In the genomic region with DNA sequence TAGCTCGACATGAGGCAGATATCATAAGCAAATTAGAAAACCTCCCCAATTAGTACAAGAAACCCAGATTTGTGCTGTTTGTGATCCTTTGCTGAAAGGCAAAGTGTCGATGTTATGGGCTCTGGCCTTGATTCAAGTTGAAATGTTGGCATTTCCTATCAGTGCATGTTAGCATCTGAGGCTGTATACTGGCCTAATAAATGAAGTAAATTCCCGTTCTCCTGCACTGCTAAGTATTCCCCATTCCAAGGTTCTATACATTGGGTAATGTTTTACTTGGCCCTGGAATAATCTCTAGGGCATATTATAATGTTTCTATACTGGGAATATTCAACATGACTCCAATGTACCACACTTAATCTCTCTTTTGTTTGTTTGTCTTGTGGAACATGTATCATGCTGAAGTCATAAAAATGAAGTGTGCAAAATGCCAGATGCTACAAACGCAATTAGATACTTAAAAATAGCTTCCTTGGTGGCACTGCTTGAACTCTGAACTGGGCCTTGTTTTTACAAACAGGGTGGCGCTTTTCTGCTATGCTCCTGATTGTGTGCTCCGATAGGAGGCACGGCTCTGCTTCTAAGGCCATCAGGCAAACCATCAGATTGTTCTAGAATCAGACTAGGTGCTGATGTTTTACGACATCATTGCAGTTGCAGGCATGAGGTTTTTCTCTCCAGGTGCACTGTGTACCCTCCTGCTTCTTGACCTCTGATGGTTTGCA, we compare ENCODE assay signal across 14 cellular contexts.
DNase-seq lines count a peak whose midpoint lies in the region; TF ChIP-seq lines count a peak whose summit lies in the region.
"Had no signal": no experiment of that assay in that cellular context is flagged by ENCODE, and none has a peak within 500 bp of the region (broad histone marks: within the 10 kb centered on the region; RNA-seq: fewer than 3 reads in every experiment).

No MANE protein-coding gene starts in this region.

- no peak overlapping the region for H2BK120ac ChIP-seq in mesendoderm (ENCODE audit: low read depth, low read length)

- no peak overlapping the region for H3K18ac ChIP-seq in mesendoderm (ENCODE audit: low read length)

- no peak overlapping the region for H2BK15ac ChIP-seq in mesendoderm (replicated peaks; ENCODE audit: low read depth)

- peak overlapping the region; percentile 65 for H3K56ac ChIP-seq in mesendoderm (ENCODE audit: low read length)

- no peak overlapping the region for H3K4me2 ChIP-seq in mesendoderm (ENCODE audit: low read length)

- H3K9me3 Mint-ChIP-seq in activated naive CD4-positive, alpha-beta T cell treated with anti-CD3 and anti-CD28 coated beads, Interleukin-2, amount 10 ng/mL, durations not matched to agents 7 days and 5 days = peaks cover 4% of the 10 kb centered on the region

- no peak overlapping the region for H3K9ac ChIP-seq in mesendoderm (ENCODE audit: low read length)

- CTCF ChIA-PET in activated naive CD4-positive, alpha-beta T cell treated with anti-CD3 and anti-CD28 coated beads, Interleukin-2, amount 10 ng/mL, durations not matched to agents 7 days and 5 days (lab: Charles Lee) = no interaction called here

- H4K8ac ChIP-seq in mesendoderm (ENCODE audit: low read depth, low read length) = no peak overlapping the region

- peak overlapping the region; percentile 27 for H3K4ac ChIP-seq in mesendoderm (ENCODE audit: low read depth, low read length)

- H2BK5ac ChIP-seq in mesendoderm (ENCODE audit: low read length) = no peak overlapping the region

- H2AK5ac ChIP-seq in mesendoderm (ENCODE audit: low read length) = no peak overlapping the region

- no peak for TF ChIP-seq CTCF in choroid plexus epithelial cell (conservative IDR thresholded peaks at IDR 0.05; ENCODE audit: low read depth, low read length)

- no peak overlapping the region for H3K27ac Mint-ChIP-seq in activated naive CD4-positive, alpha-beta T cell treated with anti-CD3 and anti-CD28 coated beads, Interleukin-2, amount 10 ng/mL, durations not matched to agents 7 days and 5 days
- H3K27ac Mint-ChIP-seq: CD4-positive, alpha-beta T cell; naive B cell; T-helper 2 cell treated with Interferon-gamma antibody and Interleukin-4, amounts not matched to agents 5 μg/mL and 100 μg/mL, for 36 hours had no signal

- DNase-seq in HCEC 1CT = peak; percentile 64
- DNase-seq in choroid plexus epithelial cell (ENCODE audit: low read depth) = peak; percentile 26
- DNase-seq in mesendoderm = no peak
- DNase-seq in activated CD4-positive, alpha-beta T cell treated with anti-CD3 and anti-CD28 coated beads, Interleukin-2, amount 50 U/mL, for 48 hours = no peak
- no peak for DNase-seq in epidermal melanocyte (ENCODE audit: insufficient read length, low spot score)
- no peak for DNase-seq in activated naive CD4-positive, alpha-beta T cell treated with anti-CD3 and anti-CD28 coated beads, Interleukin-2, amount 10 ng/mL, durations not matched to agents 7 days and 5 days
- DNase-seq in middle frontal gyrus (ENCODE audit: extremely low spot score, low spot score) = no peak
- DNase-seq: activated CD8-positive, alpha-beta memory T cell treated with anti-CD3 and anti-CD28 coated beads, Interleukin-2, amount 50 U/mL, for 48 hours; CD4-positive, alpha-beta T cell; naive B cell; NCI-H774; stimulated activated CD4-positive, alpha-beta T cell treated with anti-CD3 and anti-CD28 coated beads, Interleukin-4, amount 100 ng/mL, for 24 hours had no signal

- WGBS in mesendoderm (ENCODE audit: extremely low coverage, insufficient coverage, low lambda C conversion rate) = no CpG with 5 or more reads among the region's 8 CpGs

- H3K27me3 Mint-ChIP-seq in activated naive CD4-positive, alpha-beta T cell treated with anti-CD3 and anti-CD28 coated beads, Interleukin-2, amount 10 ng/mL, durations not matched to agents 7 days and 5 days = no peaks in the 10 kb centered on the region
- H3K27me3 Mint-ChIP-seq: CD4-positive, alpha-beta T cell; naive B cell had no signal

- no peak overlapping the region for H3K4me3 Mint-ChIP-seq in activated naive CD4-positive, alpha-beta T cell treated with anti-CD3 and anti-CD28 coated beads, Interleukin-2, amount 10 ng/mL, durations not matched to agents 7 days and 5 days
- H3K4me3 Mint-ChIP-seq: CD4-positive, alpha-beta T cell; naive B cell; T-helper 2 cell treated with Interferon-gamma antibody and Interleukin-4, amounts not matched to agents 5 μg/mL and 100 μg/mL, for 36 hours had no signal

- H3K36me3 Mint-ChIP-seq in activated naive CD4-positive, alpha-beta T cell treated with anti-CD3 and anti-CD28 coated beads, Interleukin-2, amount 10 ng/mL, durations not matched to agents 7 days and 5 days = peaks cover 4% of the 10 kb centered on the region

- H3K4me3 ChIP-seq in ACC112 (ENCODE audit: low read depth, low read length) (peak overlapping the region; percentile 59), choroid plexus epithelial cell (ENCODE audit: low read depth, low read length) (no peak overlapping the region), mesendoderm (ENCODE audit: low read length) (no peak overlapping the region)

- H3K36me3 ChIP-seq in ACC112 (ENCODE audit: insufficient read depth, low read length) = peaks cover 1% of the 10 kb centered on the region; the same call in 1 of the 2 replicates
- no peaks in the 10 kb centered on the region for H3K36me3 ChIP-seq in mesendoderm (ENCODE audit: control insufficient read depth, insufficient read depth, low read length)

- no peaks in the 10 kb centered on the region for H3K4me1 Mint-ChIP-seq in activated naive CD4-positive, alpha-beta T cell treated with anti-CD3 and anti-CD28 coated beads, Interleukin-2, amount 10 ng/mL, durations not matched to agents 7 days and 5 days

- H4K5ac ChIP-seq in mesendoderm (ENCODE audit: low read length) = no peak overlapping the region

- H3K4me1 ChIP-seq in ACC112 (ENCODE audit: control insufficient read depth, insufficient read depth, low read length, unreplicated experiment) (peaks cover 19% of the 10 kb centered on the region), mesendoderm (ENCODE audit: control insufficient read depth, low read depth, low read length) (peaks cover 9% of the 10 kb centered on the region)

- H3K27ac ChIP-seq in ACC112 (ENCODE audit: low read depth, low read length) (peak overlapping the region; percentile 55), mesendoderm (ENCODE audit: low read depth, low read length) (no peak overlapping the region)

- no peak overlapping the region for H3K23ac ChIP-seq in mesendoderm (ENCODE audit: low read length)

- H3K79me2 ChIP-seq in ACC112 (ENCODE audit: control insufficient read depth, insufficient read depth, low read length, unreplicated experiment) (no peaks in the 10 kb centered on the region), mesendoderm (ENCODE audit: control insufficient read depth, insufficient read depth, low read length) (no peaks in the 10 kb centered on the region)

- no peaks in the 10 kb centered on the region for H3K79me1 ChIP-seq in mesendoderm (ENCODE audit: low read length)

- peak overlapping the region; percentile 45 for H2AFZ ChIP-seq in ACC112 (ENCODE audit: low read length, unreplicated experiment)

- H3K27me3 ChIP-seq in ACC112 (ENCODE audit: insufficient read depth, low read length) = no peaks in the 10 kb centered on the region
- no peaks in the 10 kb centered on the region for H3K27me3 ChIP-seq in mesendoderm (ENCODE audit: insufficient read depth, low read length, poor library complexity)

Comparison
In these comparisons a context has a peak if more than half of its experiments do, and no peak if none do; other contexts are left out.
1. DNase-seq: peak in HCEC 1CT (single experiment) and choroid plexus epithelial cell (single experiment); none in mesendoderm (single experiment), activated CD4-positive, alpha-beta T cell treated with anti-CD3 and anti-CD28 coated beads, Interleukin-2, amount 50 U/mL, for 48 hours (0 of 2), epidermal melanocyte (single experiment), activated naive CD4-positive, alpha-beta T cell treated with anti-CD3 and anti-CD28 coated beads, Interleukin-2, amount 10 ng/mL, durations not matched to agents 7 days and 5 days (single experiment) and middle frontal gyrus (single experiment).